21 cellular contexts compared by ENCODE assay signal in genomic region chr10:32461203-32461602, GRCh38. TPM values are rescaled to one million over a fixed set of nuclear protein-coding genes. Genes with fewer than 3 reads are reported as not detected.
A peak's percentile ranks its signal among the peaks of the same experiment; 100 is the strongest.
DNase-seq lines count a peak whose midpoint lies in the region; ATAC-seq lines count a peak whose summit lies in the region.
"Had no signal": no experiment of that assay in that cellular context is flagged by ENCODE, and none has a peak within 500 bp of the region (broad histone marks: within the 10 kb centered on the region; RNA-seq: fewer than 3 reads in every experiment).

No MANE protein-coding gene starts in this region.

- H3K4me1 ChIP-seq in aorta (ENCODE audit: control insufficient read depth in 1 of 2, insufficient read depth in 2 of 2, low read length in 2 of 2) = no peaks in the 10 kb centered on the region
- H3K4me1 ChIP-seq: colonic mucosa, tibial nerve had no signal

- peaks cover 42% of the 10 kb centered on the region for H3K4me1 Mint-ChIP-seq in activated CD4-positive, alpha-beta T cell treated with anti-CD3 and anti-CD28 coated beads for 36 hours
- H3K4me1 Mint-ChIP-seq: endodermal cell had no signal

- CTCF ChIA-PET in activated CD4-positive, alpha-beta T cell treated with anti-CD3 and anti-CD28 coated beads for 36 hours (lab: Charles Lee) = no interaction called here

- H3K27me3 Mint-ChIP-seq in activated CD4-positive, alpha-beta T cell treated with anti-CD3 and anti-CD28 coated beads for 36 hours = no peaks in the 10 kb centered on the region
- H3K27me3 Mint-ChIP-seq: activated T-cell treated with anti-CD3 and anti-CD28 coated beads, Interleukin-2, amount 50 U/mL, for 24 hours had no signal

- peak; percentile 78 for ATAC-seq in GM18498 (IDR thresholded peaks at IDR 0.05; ENCODE audit: unreplicated experiment)
- ATAC-seq in GM19395 (IDR thresholded peaks at IDR 0.05; ENCODE audit: unreplicated experiment) = peak; percentile 76
- peak; percentile 66 for ATAC-seq in GM21723 (IDR thresholded peaks at IDR 0.05; ENCODE audit: unreplicated experiment)
- peak; percentile 65 for ATAC-seq in HG03442 (IDR thresholded peaks at IDR 0.05; ENCODE audit: unreplicated experiment)
- no peak for ATAC-seq in aorta (ENCODE audit: low FRiP score)
- ATAC-seq in activated CD4-positive, alpha-beta T cell treated with anti-CD3 and anti-CD28 coated beads for 36 hours = no peak
- ATAC-seq: left colon; Panc1; stimulated activated effector memory CD8-positive, alpha-beta T cell treated with anti-CD3 and anti-CD28 coated beads, Interleukin-12 subunit alpha, Interleukin-12 subunit beta, amount 100 ng/mL, for 72 hours had no signal

- intact Hi-C loops in aorta (cut with DNase I) = no loop called here
- intact Hi-C loops in activated CD4-positive, alpha-beta T cell treated with anti-CD3 and anti-CD28 coated beads for 36 hours (cut with DNase I, micrococcal nuclease) = no loop called here

- no peak overlapping the region for H3K4me3 Mint-ChIP-seq in activated CD4-positive, alpha-beta T cell treated with anti-CD3 and anti-CD28 coated beads for 36 hours
- H3K4me3 Mint-ChIP-seq: activated T-cell treated with anti-CD3 and anti-CD28 coated beads, Interleukin-2, amount 50 U/mL, for 24 hours; endodermal cell; immature natural killer cell; stimulated activated effector memory CD8-positive, alpha-beta T cell treated with anti-CD3 and anti-CD28 coated beads, Interleukin-12 subunit alpha, Interleukin-12 subunit beta, amount 100 ng/mL, for 72 hours had no signal

- no peak overlapping the region for H3K4me3 ChIP-seq in aorta (ENCODE audit: low read length in 2 of 2)
- H3K4me3 ChIP-seq: cardiac muscle cell, colonic mucosa, tibial nerve had no signal

- H3K27me3 ChIP-seq in aorta (ENCODE audit: control insufficient read depth in 1 of 2, insufficient read depth in 2 of 2, low read length in 1 of 2) = no peaks in the 10 kb centered on the region
- H3K27me3 ChIP-seq: cardiac muscle cell, colonic mucosa, tibial nerve had no signal

- no peak overlapping the region for H3K27ac ChIP-seq in aorta (ENCODE audit: low read depth in 1 of 2, low read length in 2 of 2)
- H3K27ac ChIP-seq: cardiac muscle cell, colonic mucosa, tibial nerve had no signal

- H3K9me3 ChIP-seq in aorta (ENCODE audit: control insufficient read depth, low read length) = no peaks in the 10 kb centered on the region
- H3K9me3 ChIP-seq: colonic mucosa, tibial nerve had no signal

- H3K36me3 ChIP-seq in aorta (ENCODE audit: control insufficient read depth in 1 of 2, insufficient read depth in 2 of 2, low read length in 1 of 2) = no peaks in the 10 kb centered on the region
- H3K36me3 ChIP-seq: cardiac muscle cell, colonic mucosa had no signal

- H3K36me3 Mint-ChIP-seq in activated CD4-positive, alpha-beta T cell treated with anti-CD3 and anti-CD28 coated beads for 36 hours (ENCODE audit: low read depth) = peaks cover 19% of the 10 kb centered on the region
- H3K36me3 Mint-ChIP-seq: stimulated activated effector memory CD8-positive, alpha-beta T cell treated with anti-CD3 and anti-CD28 coated beads, Interleukin-12 subunit alpha, Interleukin-12 subunit beta, amount 100 ng/mL, for 72 hours had no signal

- WGBS in aorta, 2 donors = 89 to 93% methylated on average over 1 of the region's 1 CpG

- no peaks in the 10 kb centered on the region for H3K9me3 Mint-ChIP-seq in activated CD4-positive, alpha-beta T cell treated with anti-CD3 and anti-CD28 coated beads for 36 hours (ENCODE audit: low read depth)
- H3K9me3 Mint-ChIP-seq: activated T-cell treated with anti-CD3 and anti-CD28 coated beads, Interleukin-2, amount 50 U/mL, for 24 hours; endodermal cell; immature natural killer cell; stimulated activated effector memory CD8-positive, alpha-beta T cell treated with anti-CD3 and anti-CD28 coated beads, Interleukin-12 subunit alpha, Interleukin-12 subunit beta, amount 100 ng/mL, for 72 hours had no signal

- POLR2A ChIA-PET in activated CD4-positive, alpha-beta T cell treated with anti-CD3 and anti-CD28 coated beads for 36 hours (lab: Charles Lee) = no interaction called here

- no peak overlapping the region for H3K27ac Mint-ChIP-seq in activated CD4-positive, alpha-beta T cell treated with anti-CD3 and anti-CD28 coated beads for 36 hours
- H3K27ac Mint-ChIP-seq: activated T-cell treated with anti-CD3 and anti-CD28 coated beads, Interleukin-2, amount 50 U/mL, for 24 hours; endodermal cell; immature natural killer cell; stimulated activated effector memory CD8-positive, alpha-beta T cell treated with anti-CD3 and anti-CD28 coated beads, Interleukin-12 subunit alpha, Interleukin-12 subunit beta, amount 100 ng/mL, for 72 hours had no signal

- DNase-seq in NOMO-1 treated with DMSO at 0.1 percent for 48 hours (lab: John Stamatoyannopoulos, UW; ENCODE audit: unreplicated experiment) (no peak), aorta (no peak), SHP77 treated with DMSO at 0.1 percent for 48 hours (lab: John Stamatoyannopoulos, UW) (no peak)
- DNase-seq in activated CD4-positive, alpha-beta T cell treated with anti-CD3 and anti-CD28 coated beads for 36 hours = no peak
- DNase-seq: activated CD4-positive, alpha-beta T cell treated with anti-CD3 and anti-CD28 coated beads for 48 hours; activated T-cell treated with anti-CD3 and anti-CD28 coated beads, Interleukin-2, amount 50 U/mL, for 24 hours; colonic mucosa; endodermal cell; H7; immature natural killer cell; left colon; mammary epithelial cell; SHP77 had no signal

RNA-seq across cellular contexts. Expression of gene CCDC7, which starts 15.3 kb away (rescaled TPM):
- 10 to 100 TPM; 46.7 to 47.2 TPM for total RNA-seq in aorta
- 1 to 10 TPM in 1 of 2 donors, under 1 TPM in 1; 0.25 to 1.8 TPM for polyA plus RNA-seq in aorta
- 1 to 10 TPM; 9.0 TPM for total RNA-seq in activated CD4-positive, alpha-beta T cell treated with anti-CD3 and anti-CD28 coated beads for 36 hours

Comparison
In these comparisons a context has a peak if more than half of its experiments do, and no peak if none do; other contexts are left out.
1. ATAC-seq: peak in GM18498 (single experiment), GM19395 (single experiment), GM21723 (single experiment) and HG03442 (single experiment); none in aorta (single experiment) and activated CD4-positive, alpha-beta T cell treated with anti-CD3 and anti-CD28 coated beads for 36 hours (single experiment).
2. RNA of gene CCDC7, which starts 15.3 kb away (total RNA-seq): 46.7 to 47.2 TPM in aorta; 9.0 TPM in activated CD4-positive, alpha-beta T cell treated with anti-CD3 and anti-CD28 coated beads for 36 hours; every median in the first group is over 4 times any median in the second.